8 cellular contexts compared by ENCODE assay signal in genomic region chr11:45233121-45233803, GRCh38. TPM values are rescaled to one million over a fixed set of nuclear protein-coding genes. Genes with fewer than 3 reads are reported as not detected.
DNase-seq lines count a peak whose midpoint lies in the region.

No MANE protein-coding gene starts in this region.

- intact Hi-C loops in activated CD4-positive, alpha-beta memory T cell treated with anti-CD3 and anti-CD28 coated beads for 36 hours (cut with micrococcal nuclease), result loop anchor here (5.0 kb wide), 1 partner anchor 121 kb away; no protein-coding TSS in a partner anchor

- DNase-seq in G401 (ENCODE audit: low spot score), result peak; percentile 81
- peak; percentile 34 to 83 for DNase-seq in HAP-1 (ENCODE audit: low spot score in 2 of 2)
- DNase-seq in NCI-H526 (lab: John Stamatoyannopoulos, UW), result peak; percentile 32 to 86
- DNase-seq in activated CD4-positive, alpha-beta memory T cell treated with anti-CD3 and anti-CD28 coated beads for 36 hours, result peak; percentile 76
- DNase-seq in effector CD8-positive, alpha-beta T cell (lab: John Stamatoyannopoulos, UW), result peak; percentile 16
- peak; percentile 37 for DNase-seq in middle frontal gyrus (ENCODE audit: extremely low spot score, low spot score)
- DNase-seq in stimulated activated CD8-positive, alpha-beta memory T cell treated with anti-CD3 and anti-CD28 coated beads, Interleukin-4, amount 100 ng/mL, for 48 hours, result peak; percentile 83
- no peak for DNase-seq in amniotic stem cell (lab: John Stamatoyannopoulos, UW)

- H3K36me3 ChIP-seq in HAP-1 (replicated peaks), result no peaks in the 10 kb centered on the region

- peaks cover 10% of the 10 kb centered on the region for H3K27me3 Mint-ChIP-seq in activated CD4-positive, alpha-beta memory T cell treated with anti-CD3 and anti-CD28 coated beads for 36 hours

- H3K36me3 Mint-ChIP-seq in activated CD4-positive, alpha-beta memory T cell treated with anti-CD3 and anti-CD28 coated beads for 36 hours, result no peaks in the 10 kb centered on the region

- in situ Hi-C loops in G401 (cut with HindIII; ENCODE audit: low sequenced_read_pairs) (no loop called here), HAP-1 (cut with MboI; ENCODE audit: low sequenced_read_pairs) (loop anchor here (10.0 kb wide), 1 partner anchor 58 kb away; no protein-coding TSS in a partner anchor)

- no peaks in the 10 kb centered on the region for H3K4me1 Mint-ChIP-seq in activated CD4-positive, alpha-beta memory T cell treated with anti-CD3 and anti-CD28 coated beads for 36 hours (ENCODE audit: low read depth)

- H3K27me3 ChIP-seq in HAP-1 (ENCODE audit: low read depth), result 0 out of 2 replicates have a peak, but pooled peaks cover 2% of the 10 kb centered on the region

- POLR2A ChIA-PET in activated CD4-positive, alpha-beta memory T cell treated with anti-CD3 and anti-CD28 coated beads for 36 hours (lab: Charles Lee), result no interaction called here

- no peaks in the 10 kb centered on the region for H3K4me1 ChIP-seq in HAP-1

- CTCF ChIA-PET in activated CD4-positive, alpha-beta memory T cell treated with anti-CD3 and anti-CD28 coated beads for 36 hours (lab: Charles Lee), result interaction anchor here (0.7 to 2.7 kb wide), 17 partner anchors 10 to 204 kb away, joined by 3 to 15 read pairs (median 4); no protein-coding TSS in a partner anchor

- no peaks in the 10 kb centered on the region for H3K9me3 Mint-ChIP-seq in activated CD4-positive, alpha-beta memory T cell treated with anti-CD3 and anti-CD28 coated beads for 36 hours

- no peaks in the 10 kb centered on the region for H3K9me3 ChIP-seq in HAP-1

- no peak overlapping the region for H3K4me3 Mint-ChIP-seq in activated CD4-positive, alpha-beta memory T cell treated with anti-CD3 and anti-CD28 coated beads for 36 hours

- no peak overlapping the region for H3K27ac Mint-ChIP-seq in activated CD4-positive, alpha-beta memory T cell treated with anti-CD3 and anti-CD28 coated beads for 36 hours

- no peak overlapping the region for H3K4me3 ChIP-seq in HAP-1

RNA-seq across cellular contexts. Expression of gene SYT13, which starts 52.9 kb away (rescaled TPM):
- not detected in 2 replicates for total RNA-seq in G401 (2014; rRNA removed; shearing (Covaris generic))
- total RNA-seq in activated CD4-positive, alpha-beta memory T cell treated with anti-CD3 and anti-CD28 coated beads for 36 hours, result not detected
